In genomic region chr10:17227367-17228080, GRCh38 we compare ENCODE assay signal across 8 cellular contexts. TPM values are rescaled to one million over a fixed set of nuclear protein-coding genes. Genes with fewer than 3 reads are reported as not detected.
A peak's percentile ranks its signal among the peaks of the same experiment; 100 is the strongest.
DNase-seq lines count a peak whose midpoint lies in the region; ATAC-seq, FAIRE-seq and TF ChIP-seq lines count a peak whose summit lies in the region.

No MANE protein-coding gene starts in this region.

- ATAC-seq in activated CD8-positive, alpha-beta T cell treated with anti-CD3 and anti-CD28 coated beads for 36 hours: peak; percentile 32
- ATAC-seq in right cardiac atrium: no peak
- ATAC-seq in stimulated activated memory B cell treated with anti-CD40 and anti-IgM and Interleukin-4, amounts not matched to agents 10 μg/mL and 1 μg/mL and 100 μg/mL, for 72 hours: peak; percentile 28

- H3K4me3 ChIP-seq in HL-60 (replicated peaks; ENCODE audit: insufficient read depth, low read length) (peak overlapping the region; percentile 31), right cardiac atrium (ENCODE audit: low read length) (peak overlapping the region; percentile 84)

- peak overlapping the region; percentile 99 to 100 (median 99) for H3K27ac Mint-ChIP-seq in CD14-positive monocyte
- H3K27ac Mint-ChIP-seq in activated CD8-positive, alpha-beta T cell treated with anti-CD3 and anti-CD28 coated beads for 36 hours: peak overlapping the region; percentile 91
- peak overlapping the region; percentile 97 for H3K27ac Mint-ChIP-seq in stimulated activated memory B cell treated with anti-CD40 and anti-IgM and Interleukin-4, amounts not matched to agents 10 μg/mL and 1 μg/mL and 100 μg/mL, for 72 hours

- peak; percentile 77 for FAIRE-seq in GM19239 (lab: Jason Lieb, UNC)

- no peaks in the 10 kb centered on the region for H3K9me3 ChIP-seq in right cardiac atrium (ENCODE audit: control insufficient read depth, low read length)

- TF ChIP-seq CTCF in CD14-positive monocyte (IDR thresholded peaks at IDR 0.05) (peak; percentile 93), HL-60 (IDR thresholded peaks at IDR 0.05; ENCODE audit: insufficient read depth, low read length) (no peak)
- TF ChIP-seq CTCF in activated CD8-positive, alpha-beta T cell treated with anti-CD3 and anti-CD28 coated beads for 36 hours (IDR thresholded peaks at IDR 0.05): peak; percentile 74

- intact Hi-C loops in CD14-positive monocyte (cut with micrococcal nuclease) (loop anchor here (1.0 to 5.0 kb wide), 6 partner anchors 11 to 205 kb away; no protein-coding TSS in a partner anchor), right cardiac atrium (cut with DNase I) (loop anchor here in 1 of 4 donors (10.0 kb wide), 1 partner anchor 223 kb away; no protein-coding TSS in a partner anchor)
- intact Hi-C loops in activated CD8-positive, alpha-beta T cell treated with anti-CD3 and anti-CD28 coated beads for 36 hours (cut with micrococcal nuclease): loop anchor here (1.0 to 2.0 kb wide), 4 partner anchors 21 to 225 kb away; no protein-coding TSS in a partner anchor

- peaks cover 0 to 15% (median 2%) of the 10 kb centered on the region in 7 donors for H3K9me3 Mint-ChIP-seq in CD14-positive monocyte
- no peaks in the 10 kb centered on the region for H3K9me3 Mint-ChIP-seq in activated CD8-positive, alpha-beta T cell treated with anti-CD3 and anti-CD28 coated beads for 36 hours
- no peaks in the 10 kb centered on the region for H3K9me3 Mint-ChIP-seq in stimulated activated memory B cell treated with anti-CD40 and anti-IgM and Interleukin-4, amounts not matched to agents 10 μg/mL and 1 μg/mL and 100 μg/mL, for 72 hours

- POLR2A ChIA-PET in activated CD8-positive, alpha-beta T cell treated with anti-CD3 and anti-CD28 coated beads for 36 hours (lab: Charles Lee): interaction anchor here (0.7 to 5.7 kb wide), 13 partner anchors 11 to 410 kb away, joined by 3 to 41 read pairs (median 4); partner anchors contain the start of genes RSU1 and TRDMT1

- peaks cover 53% of the 10 kb centered on the region for H3K4me1 Mint-ChIP-seq in CD14-positive monocyte
- peaks cover 38% of the 10 kb centered on the region for H3K4me1 Mint-ChIP-seq in activated CD8-positive, alpha-beta T cell treated with anti-CD3 and anti-CD28 coated beads for 36 hours (ENCODE audit: low read depth)
- peaks cover 48% of the 10 kb centered on the region for H3K4me1 Mint-ChIP-seq in stimulated activated memory B cell treated with anti-CD40 and anti-IgM and Interleukin-4, amounts not matched to agents 10 μg/mL and 1 μg/mL and 100 μg/mL, for 72 hours

- DNase-seq in CD14-positive monocyte (ENCODE audit: low spot score) (no peak), GM19239 (ENCODE audit: insufficient read length, low spot score) (no peak), HL-60 (ENCODE audit: low read depth in 1 of 2, low spot score in 1 of 2) (no peak), right cardiac atrium (no peak), DMS153 treated with DMSO at 0.1 percent for 48 hours (lab: John Stamatoyannopoulos, UW; ENCODE audit: unreplicated experiment) (no peak), nucleus accumbens (lab: John Stamatoyannopoulos, UW) (no peak)
- DNase-seq in activated CD8-positive, alpha-beta T cell treated with anti-CD3 and anti-CD28 coated beads for 36 hours: peak; percentile 41

- CTCF ChIA-PET in activated CD8-positive, alpha-beta T cell treated with anti-CD3 and anti-CD28 coated beads for 36 hours (lab: Charles Lee): interaction anchor here (1.0 to 4.7 kb wide), 6 partner anchors 9 to 203 kb away, joined by 3 to 35 read pairs (median 4); partner anchors contain the start of gene TRDMT1

- WGBS in right cardiac atrium: 17% methylated on average over 11 of the region's 11 CpGs

- peaks cover 41 to 48% of the 10 kb centered on the region in 2 donors for H3K36me3 Mint-ChIP-seq in CD14-positive monocyte
- H3K36me3 Mint-ChIP-seq in activated CD8-positive, alpha-beta T cell treated with anti-CD3 and anti-CD28 coated beads for 36 hours (ENCODE audit: low read depth): peaks cover 28% of the 10 kb centered on the region
- H3K36me3 Mint-ChIP-seq in stimulated activated memory B cell treated with anti-CD40 and anti-IgM and Interleukin-4, amounts not matched to agents 10 μg/mL and 1 μg/mL and 100 μg/mL, for 72 hours: peaks cover 21% of the 10 kb centered on the region

- peak overlapping the region; percentile 86 for H3K27ac ChIP-seq in HL-60 (replicated peaks)
- H3K27ac ChIP-seq in right cardiac atrium (ENCODE audit: low read length): peak overlapping the region; percentile 92

- peak overlapping the region; percentile 96 to 99 for H3K4me3 Mint-ChIP-seq in CD14-positive monocyte
- H3K4me3 Mint-ChIP-seq in activated CD8-positive, alpha-beta T cell treated with anti-CD3 and anti-CD28 coated beads for 36 hours: peak overlapping the region; percentile 94
- peak overlapping the region; percentile 98 for H3K4me3 Mint-ChIP-seq in stimulated activated memory B cell treated with anti-CD40 and anti-IgM and Interleukin-4, amounts not matched to agents 10 μg/mL and 1 μg/mL and 100 μg/mL, for 72 hours

- H3K27me3 Mint-ChIP-seq in CD14-positive monocyte (ENCODE audit: low read depth in 3 of 3): peaks cover 0 to 16% (median 2%) of the 10 kb centered on the region in 3 donors
- H3K27me3 Mint-ChIP-seq in activated CD8-positive, alpha-beta T cell treated with anti-CD3 and anti-CD28 coated beads for 36 hours: no peaks in the 10 kb centered on the region
- no peaks in the 10 kb centered on the region for H3K27me3 Mint-ChIP-seq in stimulated activated memory B cell treated with anti-CD40 and anti-IgM and Interleukin-4, amounts not matched to agents 10 μg/mL and 1 μg/mL and 100 μg/mL, for 72 hours

- H3K4me1 ChIP-seq in right cardiac atrium (ENCODE audit: control insufficient read depth, insufficient read depth, low read length): peaks cover 4% of the 10 kb centered on the region

- H3K27me3 ChIP-seq in HL-60 (ENCODE audit: insufficient read depth, poor library complexity, severe bottlenecking) (no peaks in the 10 kb centered on the region), right cardiac atrium (ENCODE audit: control insufficient read depth, insufficient read depth) (no peaks in the 10 kb centered on the region)

RNA-seq across cellular contexts. Expression of gene VIM, which starts 0.5 kb away (rescaled TPM):
- polyA plus RNA-seq in CD14-positive monocyte (100 to 1,000 TPM; 697 to 932 TPM), right cardiac atrium (724 TPM)
- total RNA-seq in activated CD8-positive, alpha-beta T cell treated with anti-CD3 and anti-CD28 coated beads for 36 hours: 100 to 1,000 TPM; 590 to 602 TPM
- total RNA-seq in right cardiac atrium: 100 to 1,000 TPM; 772 to 952 (median 847) TPM

RNA-seq across cellular contexts. Expression of gene TRDMT1, which starts 26.1 kb away (rescaled TPM):
- polyA plus RNA-seq in CD14-positive monocyte: 1 to 10 TPM; 5.0 to 6.6 TPM
- total RNA-seq in activated CD8-positive, alpha-beta T cell treated with anti-CD3 and anti-CD28 coated beads for 36 hours: 1 to 10 TPM; 4.4 to 4.5 TPM
- 1 to 10 TPM; 4.5 to 6.9 (median 5.4) TPM for total RNA-seq in right cardiac atrium
- polyA plus RNA-seq in right cardiac atrium: 2.1 TPM

Comparison
In these comparisons a context has a peak if more than half of its experiments do, and no peak if none do; other contexts are left out.
1. ATAC-seq: peak in activated CD8-positive, alpha-beta T cell treated with anti-CD3 and anti-CD28 coated beads for 36 hours (single experiment) and stimulated activated memory B cell treated with anti-CD40 and anti-IgM and Interleukin-4, amounts not matched to agents 10 μg/mL and 1 μg/mL and 100 μg/mL, for 72 hours (single experiment); none in right cardiac atrium (0 of 2).
2. Peak in every context shown above with its lines, with median percentiles within 50 percentile points of each other: H3K27ac Mint-ChIP-seq and H3K4me3 Mint-ChIP-seq.